In the genomic region with DNA sequence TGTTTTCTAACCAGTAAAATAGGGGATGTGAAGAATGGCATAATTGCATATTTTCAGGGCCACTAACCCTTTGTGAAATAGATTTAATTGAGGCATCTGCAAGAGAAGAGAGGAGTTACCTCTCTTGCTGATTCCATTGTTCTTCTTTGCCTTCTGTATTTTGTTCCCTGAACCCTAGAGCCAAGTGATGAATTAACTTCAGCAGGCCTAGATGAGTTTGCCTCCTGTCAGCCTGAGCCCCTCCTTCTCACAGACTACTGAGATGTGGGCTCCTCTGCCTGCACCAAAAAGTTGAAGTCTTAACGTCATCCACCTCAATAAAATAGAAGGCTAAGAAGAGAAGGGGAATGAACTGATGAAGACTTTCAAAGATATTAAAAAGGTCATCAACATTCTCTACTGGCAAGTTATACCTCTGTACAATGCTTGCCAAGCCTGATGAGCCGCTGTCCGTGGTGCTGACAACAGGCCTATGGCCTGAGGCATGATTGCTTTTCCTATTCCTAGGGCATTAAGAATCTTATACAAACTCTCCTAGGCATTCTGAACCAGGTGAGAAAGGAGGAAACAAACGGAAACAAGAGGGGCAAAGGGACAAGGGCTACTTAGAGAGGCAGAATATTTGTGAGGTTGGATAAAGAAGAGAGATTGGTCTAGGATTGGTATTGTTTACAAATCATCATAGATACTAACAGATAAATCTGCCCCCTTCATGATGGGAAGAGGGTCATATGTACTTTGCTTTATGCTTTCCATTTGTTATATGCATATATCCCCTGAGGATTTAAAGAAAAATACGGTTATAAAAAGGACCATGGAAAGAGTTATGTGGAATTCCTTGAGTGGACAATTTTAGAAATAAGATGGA, we compare ENCODE assay signal across 1 cellular context.
A peak's percentile ranks its signal among the peaks of the same experiment; 100 is the strongest.
TF ChIP-seq lines count a peak whose summit lies in the region.

No MANE protein-coding gene starts in this region.

TF ChIP-seq in K562, 482 proteins besides CTCF, POLR2A, EP300 and RAD21 (continued from another document and continues in another):
- TF ChIP-seq MAFK (IDR thresholded peaks at IDR 0.05; ENCODE audit: low read length) (no peak), ZNF41 (CRISPR knock-in tag; conservative IDR thresholded peaks at IDR 0.05) (0 out of 2 replicates have a peak, but pooled peaks have one; percentile 18), NRF1 (conservative IDR thresholded peaks at IDR 0.05 in 1 of 2, IDR thresholded peaks at IDR 0.05 in 1 of 2) (no peak), SMARCC2 (IDR thresholded peaks at IDR 0.05; ENCODE audit: low read depth) (no peak), E2F3 (CRISPR knock-in tag; IDR thresholded peaks at IDR 0.05) (no peak), NR1H2 (CRISPR knock-in tag; IDR thresholded peaks at IDR 0.05) (no peak), MAZ (CRISPR knock-in tag; conservative IDR thresholded peaks at IDR 0.05 in 1 of 2, IDR thresholded peaks at IDR 0.05 in 1 of 2) (peak in 1 of 2 experiments; percentile 56; a peak in 1 of 4 replicates), ZNF124 (CRISPR knock-in tag; IDR thresholded peaks at IDR 0.05) (no peak), ARID2 (IDR thresholded peaks at IDR 0.05) (no peak), ZBTB5 (IDR thresholded peaks at IDR 0.05) (no peak), ARNT (IDR thresholded peaks at IDR 0.05) (no peak), SMAD1 (IDR thresholded peaks at IDR 0.05; ENCODE audit: low read depth, low read length, partially characterized antibody) (no peak), CEBPZ (IDR thresholded peaks at IDR 0.05; ENCODE audit: borderline replicate concordance, low read depth, low read length) (no peak), RFX1 (IDR thresholded peaks at IDR 0.05) (no peak), HNRNPUL1 (IDR thresholded peaks at IDR 0.05; ENCODE audit: low read length) (no peak), HDAC2 (IDR thresholded peaks at IDR 0.05) (peak; percentile 54; the same call in 1 of the 2 replicates), RCOR1 (IDR thresholded peaks at IDR 0.05; ENCODE audit: borderline replicate concordance in 1 of 2, low read depth in 2 of 2, low read length in 2 of 2) (peak in 1 of 2 experiments; percentile 54; a peak in 1 of 4 replicates), CXXC5 (CRISPR knock-in tag; IDR thresholded peaks at IDR 0.05) (peak; percentile 47), MXI1 (IDR thresholded peaks at IDR 0.05; ENCODE audit: low read depth, low read length) (no peak), MIER1 (IDR thresholded peaks at IDR 0.05; ENCODE audit: low read depth) (peak; percentile 98), ZNF318 (IDR thresholded peaks at IDR 0.05; ENCODE audit: borderline replicate concordance in 1 of 2, low read depth in 1 of 2) (no peak), PRMT5 (CRISPR knock-in tag; IDR thresholded peaks at IDR 0.05) (peak; percentile 81; the same call in 1 of the 2 replicates), CSDE1 (IDR thresholded peaks at IDR 0.05) (no peak), CREM (IDR thresholded peaks at IDR 0.05; ENCODE audit: low read depth) (peak; percentile 21; the same call in 1 of the 2 replicates), ZFX (CRISPR knock-in tag; IDR thresholded peaks at IDR 0.05) (no peak), SAFB (IDR thresholded peaks at IDR 0.05; ENCODE audit: borderline replicate concordance, low read depth, low read length) (no peak), ZNF197 (CRISPR knock-in tag; IDR thresholded peaks at IDR 0.05; ENCODE audit: low read depth) (0 out of 2 replicates have a peak, but pooled peaks have one; percentile 57), ZNF766 (CRISPR knock-in tag; conservative IDR thresholded peaks at IDR 0.05) (peak; percentile 88), THAP12 (CRISPR knock-in tag; IDR thresholded peaks at IDR 0.05) (no peak), ZNF707 (CRISPR knock-in tag; conservative IDR thresholded peaks at IDR 0.05) (no peak), HLTF (IDR thresholded peaks at IDR 0.05) (no peak)
- TF ChIP-seq, protein P1, sequence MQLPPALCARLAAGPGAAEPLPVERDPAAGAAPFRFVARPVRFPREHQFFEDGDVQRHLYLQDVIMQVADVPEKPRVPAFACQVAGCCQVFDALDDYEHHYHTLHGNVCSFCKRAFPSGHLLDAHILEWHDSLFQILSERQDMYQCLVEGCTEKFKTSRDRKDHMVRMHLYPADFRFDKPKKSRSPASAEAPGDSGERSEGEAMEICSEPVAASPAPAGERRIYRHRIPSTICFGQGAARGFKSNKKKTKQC (CRISPR knock-in tag; IDR thresholded peaks at IDR 0.05) = no peak
- TF ChIP-seq, protein P2, sequence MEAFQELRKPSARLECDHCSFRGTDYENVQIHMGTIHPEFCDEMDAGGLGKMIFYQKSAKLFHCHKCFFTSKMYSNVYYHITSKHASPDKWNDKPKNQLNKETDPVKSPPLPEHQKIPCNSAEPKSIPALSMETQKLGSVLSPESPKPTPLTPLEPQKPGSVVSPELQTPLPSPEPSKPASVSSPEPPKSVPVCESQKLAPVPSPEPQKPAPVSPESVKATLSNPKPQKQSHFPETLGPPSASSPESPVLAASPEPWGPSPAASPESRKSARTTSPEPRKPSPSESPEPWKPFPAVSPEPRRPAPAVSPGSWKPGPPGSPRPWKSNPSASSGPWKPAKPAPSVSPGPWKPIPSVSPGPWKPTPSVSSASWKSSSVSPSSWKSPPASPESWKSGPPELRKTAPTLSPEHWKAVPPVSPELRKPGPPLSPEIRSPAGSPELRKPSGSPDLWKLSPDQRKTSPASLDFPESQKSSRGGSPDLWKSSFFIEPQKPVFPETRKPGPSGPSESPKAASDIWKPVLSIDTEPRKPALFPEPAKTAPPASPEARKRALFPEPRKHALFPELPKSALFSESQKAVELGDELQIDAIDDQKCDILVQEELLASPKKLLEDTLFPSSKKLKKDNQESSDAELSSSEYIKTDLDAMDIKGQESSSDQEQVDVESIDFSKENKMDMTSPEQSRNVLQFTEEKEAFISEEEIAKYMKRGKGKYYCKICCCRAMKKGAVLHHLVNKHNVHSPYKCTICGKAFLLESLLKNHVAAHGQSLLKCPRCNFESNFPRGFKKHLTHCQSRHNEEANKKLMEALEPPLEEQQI (IDR thresholded peaks at IDR 0.05) = peak; percentile 63; the same call in 1 of the 2 replicates
